Comparison of ENCODE assay signal across 31 cellular contexts in genomic region chr5:91143840-91144239, GRCh38.
"Had no signal": no experiment of that assay in that cellular context is flagged by ENCODE, and none has a peak within 500 bp of the region (broad histone marks: within the 10 kb centered on the region; RNA-seq: fewer than 3 reads in every experiment).

No MANE protein-coding gene starts in this region.

- ATAC-seq: activated CD4-positive, alpha-beta T cell treated with anti-CD3 and anti-CD28 coated beads for 36 hours; activated CD8-positive, alpha-beta memory T cell treated with anti-CD3 and anti-CD28 coated beads, Interleukin-2, amount 10 ng/mL, durations not matched to agents 7 days and 5 days; activated CD8-positive, alpha-beta T cell treated with anti-CD3 and anti-CD28 coated beads, Interleukin-2, amount 10 ng/mL, durations not matched to agents 7 days and 5 days; activated naive CD8-positive, alpha-beta T cell treated with anti-CD3 and anti-CD28 coated beads, Interleukin-2, amount 50 U/mL, for 24 hours; effector memory CD8-positive, alpha-beta T cell; foreskin keratinocyte; gastrocnemius medialis had no signal

- H3K36me3 Mint-ChIP-seq: activated CD4-positive, alpha-beta memory T cell treated with anti-CD3 and anti-CD28 coated beads for 36 hours; activated naive CD4-positive, alpha-beta T cell treated with anti-CD3 and anti-CD28 coated beads, Interleukin-2, amount 50 U/mL, for 24 hours had no signal

- H3K36me3 ChIP-seq: adrenal gland, esophagus muscularis mucosa, gastrocnemius medialis had no signal

- H3K27ac ChIP-seq: foreskin keratinocyte had no signal

- H3K4me1 Mint-ChIP-seq: activated naive CD4-positive, alpha-beta T cell treated with anti-CD3 and anti-CD28 coated beads, Interleukin-2, amount 50 U/mL, for 24 hours had no signal

- H3K4me3 Mint-ChIP-seq: activated CD4-positive, alpha-beta memory T cell treated with anti-CD3 and anti-CD28 coated beads for 36 hours; activated CD4-positive, alpha-beta T cell treated with anti-CD3 and anti-CD28 coated beads for 36 hours; activated CD4-positive, alpha-beta T cell treated with anti-CD3 and anti-CD28 coated beads, Interleukin-2, amount 10 ng/mL, durations not matched to agents 24 days and 14 days; activated CD8-positive, alpha-beta memory T cell treated with anti-CD3 and anti-CD28 coated beads, Interleukin-2, amount 10 ng/mL, durations not matched to agents 7 days and 5 days; activated CD8-positive, alpha-beta T cell treated with anti-CD3 and anti-CD28 coated beads, Interleukin-2, amount 10 ng/mL, durations not matched to agents 7 days and 5 days; activated naive CD4-positive, alpha-beta T cell treated with anti-CD3 and anti-CD28 coated beads for 36 hours; activated naive CD4-positive, alpha-beta T cell treated with anti-CD3 and anti-CD28 coated beads, Interleukin-2, amount 50 U/mL, for 24 hours; activated naive CD8-positive, alpha-beta T cell treated with anti-CD3 and anti-CD28 coated beads for 36 hours; activated naive CD8-positive, alpha-beta T cell treated with anti-CD3 and anti-CD28 coated beads, Interleukin-2, amount 50 U/mL, for 24 hours; activated T-helper 1 cell treated with anti-CD3 and anti-CD28 coated beads, Interleukin-12 subunit alpha, Interleukin-12 subunit beta, Interleukin-2, Interleukin-4 antibody, amounts not matched to agents 30 ng/mL and 10 ng/mL and 1 ng/mL, durations not matched to agents 14 hours and 24 hours and 36 hours; effector memory CD8-positive, alpha-beta T cell had no signal

- DNase-seq: activated CD4-positive, alpha-beta memory T cell treated with anti-CD3 and anti-CD28 coated beads for 36 hours; activated CD4-positive, alpha-beta T cell treated with anti-CD3 and anti-CD28 coated beads for 36 hours; activated CD4-positive, alpha-beta T cell treated with anti-CD3 and anti-CD28 coated beads, Interleukin-2, amount 10 ng/mL, durations not matched to agents 24 days and 14 days; activated CD4-positive, CD25-positive, alpha-beta regulatory T cell; activated CD4-positive, CD25-positive, alpha-beta regulatory T cell treated with anti-CD3 and anti-CD28 coated beads, Interleukin-2, amount 50 U/mL, for 72 hours; activated CD8-positive, alpha-beta memory T cell treated with anti-CD3 and anti-CD28 coated beads, Interleukin-2, amount 10 ng/mL, durations not matched to agents 7 days and 5 days; activated CD8-positive, alpha-beta memory T cell treated with anti-CD3 and anti-CD28 coated beads, Interleukin-2, amount 50 U/mL, for 4 hours; activated CD8-positive, alpha-beta T cell treated with anti-CD3 and anti-CD28 coated beads, Interleukin-2, amount 10 ng/mL, durations not matched to agents 7 days and 5 days; activated effector memory CD4-positive, alpha-beta T cell treated with anti-CD3 and anti-CD28 coated beads, Interleukin-2, amount 50 U/mL, for 16 hours; activated naive CD4-positive, alpha-beta T cell treated with anti-CD3 and anti-CD28 coated beads for 36 hours; activated naive CD8-positive, alpha-beta T cell treated with anti-CD3 and anti-CD28 coated beads for 36 hours; activated naive CD8-positive, alpha-beta T cell treated with anti-CD3 and anti-CD28 coated beads, Interleukin-2, amount 50 U/mL, for 24 hours; activated T-cell treated with anti-CD3 and anti-CD28 coated beads, Interleukin-2, amount 50 U/mL, for 1 hour; activated T-cell treated with anti-CD3 and anti-CD28 coated beads, Interleukin-2, amount 50 U/mL, for 48 hours; adrenal gland; amygdala; aorta; caudate nucleus; cortex of kidney; dermis blood vessel endothelial cell; effector CD4-positive, alpha-beta T cell; effector memory CD8-positive, alpha-beta T cell; erythroblast; foreskin keratinocyte; gastrocnemius medialis; T-helper 2 cell had no signal

- H3K27ac Mint-ChIP-seq: activated CD4-positive, alpha-beta memory T cell treated with anti-CD3 and anti-CD28 coated beads for 36 hours; activated CD4-positive, alpha-beta T cell treated with anti-CD3 and anti-CD28 coated beads for 36 hours; activated CD4-positive, alpha-beta T cell treated with anti-CD3 and anti-CD28 coated beads, Interleukin-2, amount 10 ng/mL, durations not matched to agents 24 days and 14 days; activated CD8-positive, alpha-beta memory T cell treated with anti-CD3 and anti-CD28 coated beads, Interleukin-2, amount 10 ng/mL, durations not matched to agents 7 days and 5 days; activated CD8-positive, alpha-beta T cell treated with anti-CD3 and anti-CD28 coated beads, Interleukin-2, amount 10 ng/mL, durations not matched to agents 7 days and 5 days; activated naive CD4-positive, alpha-beta T cell treated with anti-CD3 and anti-CD28 coated beads for 36 hours; activated naive CD4-positive, alpha-beta T cell treated with anti-CD3 and anti-CD28 coated beads, Interleukin-2, amount 50 U/mL, for 24 hours; activated naive CD8-positive, alpha-beta T cell treated with anti-CD3 and anti-CD28 coated beads for 36 hours; activated naive CD8-positive, alpha-beta T cell treated with anti-CD3 and anti-CD28 coated beads, Interleukin-2, amount 50 U/mL, for 24 hours; activated T-helper 1 cell treated with anti-CD3 and anti-CD28 coated beads, Interleukin-12 subunit alpha, Interleukin-12 subunit beta, Interleukin-2, Interleukin-4 antibody, amounts not matched to agents 30 ng/mL and 10 ng/mL and 1 ng/mL, durations not matched to agents 14 hours and 24 hours and 36 hours; activated T-helper 2 cell treated with anti-CD3 and anti-CD28 coated beads, Interferon-gamma antibody, Interleukin-2, Interleukin-4, amounts not matched to agents 10 μg/mL and 5 μg/mL and 100 μg/mL, durations not matched to agents 14 hours and 24 hours and 36 hours; effector memory CD8-positive, alpha-beta T cell had no signal

- H3K27me3 Mint-ChIP-seq: activated naive CD4-positive, alpha-beta T cell treated with anti-CD3 and anti-CD28 coated beads, Interleukin-2, amount 50 U/mL, for 24 hours; activated naive CD8-positive, alpha-beta T cell treated with anti-CD3 and anti-CD28 coated beads for 36 hours; brain had no signal

- H3K9me3 ChIP-seq: adrenal gland, esophagus muscularis mucosa, gastrocnemius medialis had no signal

- H3K27me3 ChIP-seq: adrenal gland, esophagus muscularis mucosa, foreskin keratinocyte, gastrocnemius medialis had no signal

- H3K9me3 Mint-ChIP-seq: activated CD4-positive, alpha-beta memory T cell treated with anti-CD3 and anti-CD28 coated beads for 36 hours; activated CD4-positive, alpha-beta T cell treated with anti-CD3 and anti-CD28 coated beads, Interleukin-2, amount 10 ng/mL, durations not matched to agents 24 days and 14 days; activated naive CD4-positive, alpha-beta T cell treated with anti-CD3 and anti-CD28 coated beads for 36 hours; activated naive CD4-positive, alpha-beta T cell treated with anti-CD3 and anti-CD28 coated beads, Interleukin-2, amount 50 U/mL, for 24 hours; activated naive CD8-positive, alpha-beta T cell treated with anti-CD3 and anti-CD28 coated beads, Interleukin-2, amount 50 U/mL, for 24 hours; effector memory CD8-positive, alpha-beta T cell had no signal

- H3K4me1 ChIP-seq: foreskin keratinocyte had no signal

- H3K4me3 ChIP-seq: adrenal gland, esophagus muscularis mucosa, gastrocnemius medialis had no signal
